In the genomic region with DNA sequence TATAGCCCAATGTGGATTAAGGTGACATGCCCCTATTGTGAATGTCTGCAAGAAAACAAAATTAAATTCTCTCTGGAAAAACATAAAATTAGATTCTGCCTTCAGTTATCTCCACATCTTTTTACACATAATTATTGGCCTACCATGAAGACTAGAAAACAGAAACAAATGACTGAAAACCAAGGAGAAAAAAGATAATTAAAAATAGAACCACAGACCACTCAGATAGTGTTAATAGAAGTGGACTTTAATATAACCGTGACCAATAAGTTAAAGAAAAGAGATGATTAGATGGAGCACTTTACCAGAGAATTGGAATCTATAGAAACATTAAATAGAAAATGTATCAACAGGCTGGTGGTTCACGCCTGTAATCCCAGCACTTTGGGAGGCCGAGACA, we compare ENCODE assay signal across 1 cellular context.
"Had no signal": no experiment of that assay in that cellular context is flagged by ENCODE, and none has a peak within 500 bp of the region (broad histone marks: within the 10 kb centered on the region; RNA-seq: fewer than 3 reads in every experiment).

No MANE protein-coding gene starts in this region.

- H3K4me3 ChIP-seq: MG63 had no signal

- H3K36me3 ChIP-seq: MG63 had no signal
